ENCODE assay signal across 1 cellular context in the genomic region with DNA sequence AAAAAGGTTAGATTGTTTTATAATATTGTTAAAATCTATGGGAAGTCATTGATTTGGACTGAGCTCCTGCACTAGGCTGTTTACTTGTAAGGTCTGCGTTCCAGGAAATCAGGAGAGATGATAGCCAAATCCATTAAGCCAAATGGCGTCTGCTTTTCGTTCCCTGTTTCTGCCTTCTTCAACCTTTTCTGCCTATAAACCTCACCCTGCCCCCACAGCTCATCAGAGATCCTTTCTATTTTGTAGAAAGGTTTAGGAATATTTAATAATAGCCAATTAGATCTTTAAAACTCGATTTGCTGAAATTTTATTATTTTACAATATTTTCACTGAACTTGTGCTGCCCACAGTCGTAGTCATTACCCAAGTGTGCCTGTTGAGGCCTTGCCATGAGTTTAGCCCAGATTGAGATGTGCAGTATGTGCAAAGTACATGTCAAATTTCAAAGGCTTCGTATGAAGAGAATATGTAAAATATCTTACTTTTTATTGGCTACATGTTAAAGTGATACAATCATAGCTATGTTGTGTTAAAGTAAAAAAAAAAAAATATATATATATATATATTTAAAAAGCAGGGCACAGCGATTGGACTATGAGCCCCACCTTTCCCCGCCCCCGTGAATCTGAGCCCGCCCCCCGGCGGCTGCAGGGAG.
TF ChIP-seq lines count a peak whose summit lies in the region.

No MANE protein-coding gene starts in this region.

TF ChIP-seq in GM23338, 12 proteins besides CTCF, POLR2A, EP300 and RAD21 (continued from another document):
- TF ChIP-seq, protein P1, sequence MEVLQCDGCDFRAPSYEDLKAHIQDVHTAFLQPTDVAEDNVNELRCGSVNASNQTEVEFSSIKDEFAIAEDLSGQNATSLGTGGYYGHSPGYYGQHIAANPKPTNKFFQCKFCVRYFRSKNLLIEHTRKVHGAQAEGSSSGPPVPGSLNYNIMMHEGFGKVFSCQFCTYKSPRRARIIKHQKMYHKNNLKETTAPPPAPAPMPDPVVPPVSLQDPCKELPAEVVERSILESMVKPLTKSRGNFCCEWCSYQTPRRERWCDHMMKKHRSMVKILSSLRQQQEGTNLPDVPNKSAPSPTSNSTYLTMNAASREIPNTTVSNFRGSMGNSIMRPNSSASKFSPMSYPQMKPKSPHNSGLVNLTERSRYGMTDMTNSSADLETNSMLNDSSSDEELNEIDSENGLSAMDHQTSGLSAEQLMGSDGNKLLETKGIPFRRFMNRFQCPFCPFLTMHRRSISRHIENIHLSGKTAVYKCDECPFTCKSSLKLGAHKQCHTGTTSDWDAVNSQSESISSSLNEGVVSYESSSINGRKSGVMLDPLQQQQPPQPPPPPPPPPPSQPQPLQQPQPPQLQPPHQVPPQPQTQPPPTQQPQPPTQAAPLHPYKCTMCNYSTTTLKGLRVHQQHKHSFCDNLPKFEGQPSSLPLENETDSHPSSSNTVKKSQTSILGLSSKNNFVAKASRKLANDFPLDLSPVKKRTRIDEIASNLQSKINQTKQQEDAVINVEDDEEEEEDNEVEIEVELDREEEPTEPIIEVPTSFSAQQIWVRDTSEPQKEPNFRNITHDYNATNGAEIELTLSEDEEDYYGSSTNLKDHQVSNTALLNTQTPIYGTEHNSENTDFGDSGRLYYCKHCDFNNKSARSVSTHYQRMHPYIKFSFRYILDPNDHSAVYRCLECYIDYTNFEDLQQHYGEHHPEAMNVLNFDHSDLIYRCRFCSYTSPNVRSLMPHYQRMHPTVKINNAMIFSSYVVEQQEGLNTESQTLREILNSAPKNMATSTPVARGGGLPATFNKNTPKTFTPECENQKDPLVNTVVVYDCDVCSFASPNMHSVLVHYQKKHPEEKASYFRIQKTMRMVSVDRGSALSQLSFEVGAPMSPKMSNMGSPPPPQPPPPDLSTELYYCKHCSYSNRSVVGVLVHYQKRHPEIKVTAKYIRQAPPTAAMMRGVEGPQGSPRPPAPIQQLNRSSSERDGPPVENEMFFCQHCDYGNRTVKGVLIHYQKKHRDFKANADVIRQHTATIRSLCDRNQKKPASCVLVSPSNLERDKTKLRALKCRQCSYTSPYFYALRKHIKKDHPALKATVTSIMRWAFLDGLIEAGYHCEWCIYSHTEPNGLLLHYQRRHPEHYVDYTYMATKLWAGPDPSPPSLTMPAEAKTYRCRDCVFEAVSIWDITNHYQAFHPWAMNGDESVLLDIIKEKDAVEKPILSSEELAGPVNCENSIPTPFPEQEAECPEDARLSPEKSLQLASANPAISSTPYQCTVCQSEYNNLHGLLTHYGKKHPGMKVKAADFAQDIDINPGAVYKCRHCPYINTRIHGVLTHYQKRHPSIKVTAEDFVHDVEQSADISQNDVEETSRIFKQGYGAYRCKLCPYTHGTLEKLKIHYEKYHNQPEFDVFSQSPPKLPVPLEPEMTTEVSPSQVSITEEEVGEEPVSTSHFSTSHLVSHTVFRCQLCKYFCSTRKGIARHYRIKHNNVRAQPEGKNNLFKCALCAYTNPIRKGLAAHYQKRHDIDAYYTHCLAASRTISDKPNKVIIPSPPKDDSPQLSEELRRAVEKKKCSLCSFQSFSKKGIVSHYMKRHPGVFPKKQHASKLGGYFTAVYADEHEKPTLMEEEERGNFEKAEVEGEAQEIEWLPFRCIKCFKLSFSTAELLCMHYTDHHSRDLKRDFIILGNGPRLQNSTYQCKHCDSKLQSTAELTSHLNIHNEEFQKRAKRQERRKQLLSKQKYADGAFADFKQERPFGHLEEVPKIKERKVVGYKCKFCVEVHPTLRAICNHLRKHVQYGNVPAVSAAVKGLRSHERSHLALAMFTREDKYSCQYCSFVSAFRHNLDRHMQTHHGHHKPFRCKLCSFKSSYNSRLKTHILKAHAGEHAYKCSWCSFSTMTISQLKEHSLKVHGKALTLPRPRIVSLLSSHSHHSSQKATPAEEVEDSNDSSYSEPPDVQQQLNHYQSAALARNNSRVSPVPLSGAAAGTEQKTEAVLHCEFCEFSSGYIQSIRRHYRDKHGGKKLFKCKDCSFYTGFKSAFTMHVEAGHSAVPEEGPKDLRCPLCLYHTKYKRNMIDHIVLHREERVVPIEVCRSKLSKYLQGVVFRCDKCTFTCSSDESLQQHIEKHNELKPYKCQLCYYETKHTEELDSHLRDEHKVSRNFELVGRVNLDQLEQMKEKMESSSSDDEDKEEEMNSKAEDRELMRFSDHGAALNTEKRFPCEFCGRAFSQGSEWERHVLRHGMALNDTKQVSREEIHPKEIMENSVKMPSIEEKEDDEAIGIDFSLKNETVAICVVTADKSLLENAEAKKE (CRISPR knock-in tag; IDR thresholded peaks at IDR 0.05), result no peak
- no peak for TF ChIP-seq NANOG (IDR thresholded peaks at IDR 0.05; ENCODE audit: borderline replicate concordance)
- no peak for TF ChIP-seq EZH2 (IDR thresholded peaks at IDR 0.05; ENCODE audit: low read depth, unreplicated experiment)
- TF ChIP-seq, protein P2, sequence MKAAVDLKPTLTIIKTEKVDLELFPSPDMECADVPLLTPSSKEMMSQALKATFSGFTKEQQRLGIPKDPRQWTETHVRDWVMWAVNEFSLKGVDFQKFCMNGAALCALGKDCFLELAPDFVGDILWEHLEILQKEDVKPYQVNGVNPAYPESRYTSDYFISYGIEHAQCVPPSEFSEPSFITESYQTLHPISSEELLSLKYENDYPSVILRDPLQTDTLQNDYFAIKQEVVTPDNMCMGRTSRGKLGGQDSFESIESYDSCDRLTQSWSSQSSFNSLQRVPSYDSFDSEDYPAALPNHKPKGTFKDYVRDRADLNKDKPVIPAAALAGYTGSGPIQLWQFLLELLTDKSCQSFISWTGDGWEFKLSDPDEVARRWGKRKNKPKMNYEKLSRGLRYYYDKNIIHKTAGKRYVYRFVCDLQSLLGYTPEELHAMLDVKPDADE (IDR thresholded peaks at IDR 0.05), result no peak
- TF ChIP-seq EZH2phosphoT487 (IDR thresholded peaks at IDR 0.05; ENCODE audit: unreplicated experiment), result no peak
- no peak for TF ChIP-seq ZNF114 (CRISPR knock-in tag; IDR thresholded peaks at IDR 0.05)
- no peak for TF ChIP-seq POLR2AphosphoS5 (IDR thresholded peaks at IDR 0.05; ENCODE audit: low read depth)
- no peak for TF ChIP-seq JUNB (IDR thresholded peaks at IDR 0.05; ENCODE audit: unreplicated experiment)
